ENCODE assay signal across 9 cellular contexts in the genomic region with DNA sequence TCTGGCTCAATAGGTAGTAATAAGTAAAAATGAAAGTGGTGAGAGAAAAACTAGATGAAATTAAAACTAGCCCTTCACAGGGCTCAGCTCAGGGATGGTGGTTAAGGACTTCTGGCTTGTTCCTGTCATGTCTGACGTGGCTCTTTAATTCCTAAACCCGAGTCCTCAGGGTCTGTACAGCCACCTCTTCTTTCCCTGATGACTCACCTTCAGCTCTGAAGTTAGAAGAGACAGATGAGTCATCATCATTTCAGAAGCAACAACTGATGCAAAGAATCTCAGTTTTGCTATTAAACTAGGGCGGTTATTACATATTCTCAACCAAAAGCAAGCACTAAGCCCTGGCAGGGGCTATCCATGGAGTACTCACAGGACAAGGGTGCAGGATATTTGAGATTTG. TPM values are rescaled to one million over a fixed set of nuclear protein-coding genes. Genes with fewer than 3 reads are reported as not detected.
DNase-seq lines count a peak whose midpoint lies in the region; ATAC-seq and TF ChIP-seq lines count a peak whose summit lies in the region.
"Had no signal": no experiment of that assay in that cellular context is flagged by ENCODE, and none has a peak within 500 bp of the region (broad histone marks: within the 10 kb centered on the region; RNA-seq: fewer than 3 reads in every experiment).

No MANE protein-coding gene starts in this region.

- peak overlapping the region; percentile 89 for H3K4me2 ChIP-seq in OCI-LY3 (ENCODE audit: low read length)

- peaks cover 20% of the 10 kb centered on the region for H3K27me3 Mint-ChIP-seq in activated CD8-positive, alpha-beta memory T cell treated with anti-CD3 and anti-CD28 coated beads, Interleukin-2, amount 10 ng/mL, durations not matched to agents 7 days and 5 days
- no peaks in the 10 kb centered on the region for H3K27me3 Mint-ChIP-seq in central memory CD8-positive, alpha-beta T cell

- peak; percentile 82 for ATAC-seq in activated CD8-positive, alpha-beta memory T cell treated with anti-CD3 and anti-CD28 coated beads, Interleukin-2, amount 10 ng/mL, durations not matched to agents 7 days and 5 days
- ATAC-seq in HG02610 (IDR thresholded peaks at IDR 0.05; ENCODE audit: unreplicated experiment) = peak; percentile 96
- ATAC-seq in central memory CD8-positive, alpha-beta T cell (replicated peaks; ENCODE audit: extremely low read depth, poor library complexity, severe bottlenecking) = peak; percentile 60

- peak overlapping the region; percentile 21; the same call in 1 of the 2 replicates for H3K9ac ChIP-seq in OCI-LY3 (ENCODE audit: low read length)

- peaks cover 33% of the 10 kb centered on the region for H3K4me1 ChIP-seq in OCI-LY3 (ENCODE audit: low read length)

- no peaks in the 10 kb centered on the region for H3K9me3 Mint-ChIP-seq in activated CD8-positive, alpha-beta memory T cell treated with anti-CD3 and anti-CD28 coated beads, Interleukin-2, amount 10 ng/mL, durations not matched to agents 7 days and 5 days (ENCODE audit: low read depth)
- no peaks in the 10 kb centered on the region for H3K9me3 Mint-ChIP-seq in central memory CD8-positive, alpha-beta T cell
- H3K9me3 Mint-ChIP-seq: dendritic cell treated with granulocyte-macrophage colony-stimulating factor and Interleukin-4, amounts not matched to agents 40 ng/mL and 50 ng/mL, for 4 days had no signal

- peaks cover 29% of the 10 kb centered on the region for H3K27me3 ChIP-seq in OCI-LY3 (ENCODE audit: low read depth, low read length)

- no peaks in the 10 kb centered on the region for H3K36me3 ChIP-seq in OCI-LY3 (replicated peaks; ENCODE audit: low read depth, low read length)

- H3K4me3 ChIP-seq in OCI-LY3 (ENCODE audit: low read length) (peak overlapping the region; percentile 64), skin epidermis (no peak overlapping the region)

- no peaks in the 10 kb centered on the region for H4K20me1 ChIP-seq in OCI-LY3 (ENCODE audit: insufficient read depth, low read length)

- H3K36me3 Mint-ChIP-seq in activated CD8-positive, alpha-beta memory T cell treated with anti-CD3 and anti-CD28 coated beads, Interleukin-2, amount 10 ng/mL, durations not matched to agents 7 days and 5 days = no peaks in the 10 kb centered on the region
- H3K36me3 Mint-ChIP-seq in central memory CD8-positive, alpha-beta T cell (ENCODE audit: insufficient read depth) = no peaks in the 10 kb centered on the region

- H3K27ac Mint-ChIP-seq in activated CD8-positive, alpha-beta memory T cell treated with anti-CD3 and anti-CD28 coated beads, Interleukin-2, amount 10 ng/mL, durations not matched to agents 7 days and 5 days = peak overlapping the region; percentile 29
- no peak overlapping the region for H3K27ac Mint-ChIP-seq in central memory CD8-positive, alpha-beta T cell (ENCODE audit: low read depth)
- H3K27ac Mint-ChIP-seq: dendritic cell treated with granulocyte-macrophage colony-stimulating factor and Interleukin-4, amounts not matched to agents 40 ng/mL and 50 ng/mL, for 4 days had no signal

- peak overlapping the region; percentile 6; the same call in 1 of the 2 replicates for H3K27ac ChIP-seq in OCI-LY3 (ENCODE audit: low read length)
- peak overlapping the region in 17 of 21 experiments; percentile 22 to 84 (median 60) for H3K27ac ChIP-seq in skin epidermis

- TF ChIP-seq CTCF in OCI-LY3 (IDR thresholded peaks at IDR 0.05; ENCODE audit: low read depth, low read length) = no peak

- no peaks in the 10 kb centered on the region for H3K79me2 ChIP-seq in OCI-LY3 (ENCODE audit: low read length)

- CTCF ChIA-PET in activated CD8-positive, alpha-beta memory T cell treated with anti-CD3 and anti-CD28 coated beads, Interleukin-2, amount 10 ng/mL, durations not matched to agents 7 days and 5 days (lab: Charles Lee) = interaction anchor here (1.0 kb wide), 1 partner anchor 11 kb away, joined by 3 read pairs; no protein-coding TSS in a partner anchor

- DNase-seq in activated CD8-positive, alpha-beta memory T cell treated with anti-CD3 and anti-CD28 coated beads, Interleukin-2, amount 10 ng/mL, durations not matched to agents 7 days and 5 days = peak; percentile 48
- DNase-seq in activated CD8-positive, alpha-beta memory T cell treated with anti-CD3 and anti-CD28 coated beads, Interleukin-2, amount 50 U/mL, for 4 hours = no peak
- no peak for DNase-seq in central memory CD8-positive, alpha-beta T cell (ENCODE audit: low spot score in 2 of 2)
- DNase-seq in NCI-H510A (lab: John Stamatoyannopoulos, UW) (no peak), COR-L47 (lab: John Stamatoyannopoulos, UW) (no peak)

- no peak overlapping the region for H2AFZ ChIP-seq in OCI-LY3 (ENCODE audit: low read depth, low read length)

- peaks cover 49% of the 10 kb centered on the region for H3K4me1 Mint-ChIP-seq in activated CD8-positive, alpha-beta memory T cell treated with anti-CD3 and anti-CD28 coated beads, Interleukin-2, amount 10 ng/mL, durations not matched to agents 7 days and 5 days
- H3K4me1 Mint-ChIP-seq in central memory CD8-positive, alpha-beta T cell = peaks cover 8% of the 10 kb centered on the region

- no peaks in the 10 kb centered on the region for H3K9me3 ChIP-seq in OCI-LY3 (ENCODE audit: insufficient read depth, low read length)

- no peak overlapping the region for H3K4me3 Mint-ChIP-seq in activated CD8-positive, alpha-beta memory T cell treated with anti-CD3 and anti-CD28 coated beads, Interleukin-2, amount 10 ng/mL, durations not matched to agents 7 days and 5 days
- no peak overlapping the region for H3K4me3 Mint-ChIP-seq in central memory CD8-positive, alpha-beta T cell
- H3K4me3 Mint-ChIP-seq: dendritic cell treated with granulocyte-macrophage colony-stimulating factor and Interleukin-4, amounts not matched to agents 40 ng/mL and 50 ng/mL, for 4 days had no signal

RNA-seq across cellular contexts. Expression of a gene that starts 24.0 kb away (rescaled TPM):
- not detected for total RNA-seq in activated CD8-positive, alpha-beta memory T cell treated with anti-CD3 and anti-CD28 coated beads, Interleukin-2, amount 10 ng/mL, durations not matched to agents 7 days and 5 days
